12 cellular contexts compared by ENCODE assay signal in the genomic region with DNA sequence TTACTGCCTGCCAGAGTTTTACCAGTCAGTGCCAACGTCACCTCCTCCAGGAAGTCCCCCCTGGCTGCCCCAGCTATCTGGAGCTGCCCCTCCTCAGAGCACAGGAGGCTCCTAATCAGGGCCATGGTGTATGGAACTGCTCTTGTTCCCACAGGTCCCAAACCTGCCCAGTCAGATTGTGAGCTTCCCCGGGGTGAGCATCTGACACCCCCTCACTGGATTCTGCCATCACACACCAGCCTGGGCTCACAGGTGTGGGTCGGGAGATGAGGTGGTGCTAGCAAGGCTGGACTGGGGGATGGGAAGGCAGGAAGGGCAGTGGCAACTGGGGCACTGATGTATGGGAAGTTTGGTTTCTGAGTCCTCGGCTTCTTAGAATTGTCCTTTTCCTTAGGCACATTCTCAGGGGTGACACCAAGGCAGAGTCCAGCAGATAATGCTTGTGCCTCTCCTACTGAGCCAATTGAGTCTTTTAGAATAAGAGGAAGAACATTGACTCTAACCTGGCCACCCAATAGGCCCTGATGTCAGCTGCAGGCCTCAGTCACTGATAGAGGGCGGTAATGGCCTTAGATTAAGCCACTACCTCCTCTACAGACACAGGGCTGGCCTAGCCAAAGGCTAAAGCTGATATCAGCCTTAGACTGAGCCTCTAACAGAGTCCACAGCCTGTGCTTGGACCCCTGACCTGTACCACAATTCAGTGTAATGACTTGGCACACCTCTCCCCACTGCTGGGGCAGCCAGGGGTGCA.
"Had no signal": no experiment of that assay in that cellular context is flagged by ENCODE, and none has a peak within 500 bp of the region (broad histone marks: within the 10 kb centered on the region; RNA-seq: fewer than 3 reads in every experiment).

No MANE protein-coding gene starts in this region.

- DNase-seq: activated CD4-positive, alpha-beta T cell treated with anti-CD3 and anti-CD28 coated beads, Interleukin-2, amount 10 ng/mL, durations not matched to agents 7 days and 5 days; activated CD8-positive, alpha-beta memory T cell treated with anti-CD3 and anti-CD28 coated beads, Interleukin-2, amount 50 U/mL, for 48 hours; activated gamma-delta T cell; activated T-cell treated with anti-CD3 and anti-CD28 coated beads, Interleukin-2, amount 50 U/mL, for 72 hours; foreskin melanocyte; left colon; naive B cell; pancreas; stimulated activated CD4-positive, alpha-beta T cell treated with anti-CD3 and anti-CD28 coated beads, Interleukin-2, amount 100 ng/mL, for 48 hours; stimulated activated naive B cell treated with anti-CD40 and anti-IgM and Interleukin-4, amounts not matched to agents 10 μg/mL and 1 μg/mL and 100 μg/mL, for 72 hours; thyroid gland had no signal

- H3K27ac ChIP-seq: thyroid gland had no signal

- ATAC-seq: activated naive CD4-positive, alpha-beta T cell treated with anti-CD3 and anti-CD28 coated beads, Interleukin-2, amount 50 U/mL, for 72 hours; activated T-cell treated with anti-CD3 and anti-CD28 coated beads, Interleukin-2, amount 50 U/mL, for 72 hours; left colon; pancreas had no signal

- H3K4me3 ChIP-seq: pancreas, thyroid gland had no signal
